Comparison of ENCODE assay signal across 8 cellular contexts in the genomic region with DNA sequence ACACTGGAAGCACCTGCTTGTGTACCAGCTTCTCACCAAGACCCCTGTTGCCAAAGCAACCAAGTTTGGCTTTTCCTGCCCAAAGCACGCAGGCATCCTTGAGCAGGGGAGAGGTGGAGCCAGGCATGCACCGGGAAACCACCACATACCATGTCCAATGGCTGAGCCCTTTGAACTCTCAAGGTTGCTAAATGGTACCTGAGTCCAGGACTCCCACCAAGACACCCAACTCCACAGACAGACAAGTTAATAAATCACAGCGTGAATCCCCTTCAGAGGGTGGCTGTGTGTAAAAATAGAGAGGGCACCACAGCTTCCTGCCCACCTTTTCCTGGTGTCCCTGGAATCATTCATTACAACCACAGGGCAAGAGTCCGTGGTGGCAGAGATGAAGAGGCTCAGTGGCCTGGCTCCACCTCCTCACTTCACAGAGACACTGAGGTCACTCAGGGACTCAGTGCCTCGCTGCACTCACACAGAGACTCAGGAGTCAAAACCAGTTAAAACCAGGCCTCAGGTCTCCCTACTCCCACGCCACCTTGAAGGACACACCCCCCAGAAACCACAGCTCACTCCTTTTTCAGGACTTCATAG.
DNase-seq lines count a peak whose midpoint lies in the region; ATAC-seq and TF ChIP-seq lines count a peak whose summit lies in the region.

No MANE protein-coding gene starts in this region.

- H3K4me1 ChIP-seq in mammary epithelial cell (ENCODE audit: insufficient read depth, low read length) (no peaks in the 10 kb centered on the region), upper lobe of left lung (peaks cover 10 to 20% (median 18%) of the 10 kb centered on the region in 4 donors), colonic mucosa (no peaks in the 10 kb centered on the region)

- H2AFZ ChIP-seq in mammary epithelial cell (ENCODE audit: low read depth, low read length), result no peak overlapping the region

- in situ Hi-C loops in mammary epithelial cell (cut with MboI; ENCODE audit: low sequenced_read_pairs in 2 of 2), result no loop called here

- H3K9ac ChIP-seq in mammary epithelial cell (ENCODE audit: insufficient read depth, low read length) (no peak overlapping the region), colonic mucosa (ENCODE audit: low read depth in 2 of 2, low read length in 2 of 2) (no peak overlapping the region)

- H3K4me3 Mint-ChIP-seq in MCF 10A (ENCODE audit: unreplicated experiment) (no peak overlapping the region), activated B cell treated with CpG ODN at 0.5 μM for 24 hours (no peak overlapping the region)
- peak overlapping the region; percentile 5 for H3K4me3 Mint-ChIP-seq in stimulated activated naive CD8-positive, alpha-beta T cell treated with anti-CD3 and anti-CD28 coated beads, Interleukin-15, Interleukin-2, amounts not matched to agents 100 ng/mL and 50 ng/mL, for 24 hours

- WGBS in mammary epithelial cell (ENCODE audit: low coverage, missing lambda C conversion rate), result 46% methylated on average over 6 of the region's 6 CpGs
- 69 to 79% methylated on average over 4 to 6 of the region's 6 CpGs for WGBS in upper lobe of left lung, 2 donors

- H3K27me3 Mint-ChIP-seq in MCF 10A (ENCODE audit: insufficient read depth, unreplicated experiment), result peaks cover 36% of the 10 kb centered on the region
- peaks cover 6% of the 10 kb centered on the region for H3K27me3 Mint-ChIP-seq in activated B cell treated with CpG ODN at 0.5 μM for 24 hours
- H3K27me3 Mint-ChIP-seq in stimulated activated naive CD8-positive, alpha-beta T cell treated with anti-CD3 and anti-CD28 coated beads, Interleukin-15, Interleukin-2, amounts not matched to agents 100 ng/mL and 50 ng/mL, for 24 hours, result peaks cover 7% of the 10 kb centered on the region

- H3K4me1 Mint-ChIP-seq in MCF 10A (ENCODE audit: insufficient read depth, unreplicated experiment), result peaks cover 7% of the 10 kb centered on the region
- H3K4me1 Mint-ChIP-seq in activated B cell treated with CpG ODN at 0.5 μM for 24 hours, result peaks cover 51% of the 10 kb centered on the region
- H3K4me1 Mint-ChIP-seq in stimulated activated naive CD8-positive, alpha-beta T cell treated with anti-CD3 and anti-CD28 coated beads, Interleukin-15, Interleukin-2, amounts not matched to agents 100 ng/mL and 50 ng/mL, for 24 hours (ENCODE audit: low read depth), result peaks cover 59% of the 10 kb centered on the region

- H3K27me3 ChIP-seq in mammary epithelial cell (ENCODE audit: insufficient read depth, low read length), result peaks cover 8% of the 10 kb centered on the region
- no peaks in the 10 kb centered on the region for H3K27me3 ChIP-seq in upper lobe of left lung
- H3K27me3 ChIP-seq in colonic mucosa, result no peaks in the 10 kb centered on the region

- H3K4me3 ChIP-seq in mammary epithelial cell (replicated peaks in 1 of 3; ENCODE audit: insufficient read depth in 1 of 3, low read depth in 2 of 3, low read length in 3 of 3), result no peak overlapping the region
- H3K4me3 ChIP-seq in upper lobe of left lung, result no peak overlapping the region
- no peak overlapping the region for H3K4me3 ChIP-seq in colonic mucosa

- BruUV-seq in mammary epithelial cell (replicated peaks; lab: Mats Ljungman, UMichigan), result no TSS peak
- BruUV-seq in MCF 10A (replicated peaks; lab: Mats Ljungman, UMichigan), result no TSS peak

- no peaks in the 10 kb centered on the region for H3K9me3 ChIP-seq in mammary epithelial cell (replicated peaks; ENCODE audit: insufficient read depth, low read length)
- H3K9me3 ChIP-seq in upper lobe of left lung, result no peaks in the 10 kb centered on the region
- H3K9me3 ChIP-seq in colonic mucosa, result no peaks in the 10 kb centered on the region

- CTCF ChIA-PET in mammary epithelial cell (lab: Charles Lee; ENCODE audit: low non-redundant PET), result no interaction called here
- CTCF ChIA-PET in MCF 10A (lab: Yijun Ruan, JAX), result no interaction called here
- CTCF ChIA-PET in activated B cell treated with CpG ODN at 0.5 μM for 24 hours (lab: Charles Lee), result no interaction called here

- H3K27ac ChIP-seq in mammary epithelial cell (ENCODE audit: insufficient read depth, low read depth, low read length), result no peak overlapping the region
- no peak overlapping the region for H3K27ac ChIP-seq in upper lobe of left lung
- no peak overlapping the region for H3K27ac ChIP-seq in colonic mucosa

- DNase-seq in mammary epithelial cell, result peak; percentile 13
- DNase-seq in MCF 10A (ENCODE audit: unreplicated experiment), result no peak
- no peak for DNase-seq in activated B cell treated with CpG ODN at 0.5 μM for 24 hours
- no peak for DNase-seq in upper lobe of left lung
- no peak for DNase-seq in NK-92 (lab: John Stamatoyannopoulos, UW; ENCODE audit: unreplicated experiment)
- no peak for DNase-seq in colonic mucosa

- intact Hi-C loops in mammary epithelial cell (cut with micrococcal nuclease), result no loop called here
- intact Hi-C loops in MCF 10A (cut with micrococcal nuclease), result no loop called here
- intact Hi-C loops in activated B cell treated with CpG ODN at 0.5 μM for 24 hours (cut with micrococcal nuclease), result no loop called here
- intact Hi-C loops in colonic mucosa (cut with DNase I), result no loop called here

- dilution Hi-C loops in mammary epithelial cell (cut with HindIII; ENCODE audit: low sequenced_read_pairs), result no loop called here

- H3K4me2 ChIP-seq in mammary epithelial cell (ENCODE audit: insufficient read depth, low read depth, low read length), result no peak overlapping the region

- POLR2A ChIA-PET in MCF 10A (lab: Yijun Ruan, JAX), result no interaction called here
- POLR2A ChIA-PET in activated B cell treated with CpG ODN at 0.5 μM for 24 hours (lab: Charles Lee), result interaction anchor here (0.6 kb wide), 1 partner anchor 113 kb away, joined by 3 read pairs; no protein-coding TSS in a partner anchor

- ATAC-seq in HG02763 (IDR thresholded peaks at IDR 0.05; ENCODE audit: unreplicated experiment) (peak; percentile 67), activated B cell treated with CpG ODN at 0.5 μM for 24 hours (ENCODE audit: low read depth) (peak; percentile 46), upper lobe of left lung (ENCODE audit: low FRiP score in 2 of 2) (no peak)

- H3K9me3 Mint-ChIP-seq in MCF 10A (ENCODE audit: unreplicated experiment) (no peaks in the 10 kb centered on the region), activated B cell treated with CpG ODN at 0.5 μM for 24 hours (no peaks in the 10 kb centered on the region)
- no peaks in the 10 kb centered on the region for H3K9me3 Mint-ChIP-seq in stimulated activated naive CD8-positive, alpha-beta T cell treated with anti-CD3 and anti-CD28 coated beads, Interleukin-15, Interleukin-2, amounts not matched to agents 100 ng/mL and 50 ng/mL, for 24 hours

- TF ChIP-seq CTCF in mammary epithelial cell (conservative IDR thresholded peaks at IDR 0.05 in 1 of 2, IDR thresholded peaks at IDR 0.05 in 1 of 2; ENCODE audit: extremely low read depth in 1 of 2, insufficient read depth in 1 of 2, low read depth in 1 of 2, low read length in 2 of 2) (no peak), MCF 10A (IDR thresholded peaks at IDR 0.05; ENCODE audit: unreplicated experiment) (no peak), activated B cell treated with CpG ODN at 0.5 μM for 24 hours (IDR thresholded peaks at IDR 0.05) (no peak), upper lobe of left lung (IDR thresholded peaks at IDR 0.05) (no peak), colonic mucosa (IDR thresholded peaks at IDR 0.05) (no peak)

- no peak for TF ChIP-seq EP300 in upper lobe of left lung (IDR thresholded peaks at IDR 0.05)

- no peaks in the 10 kb centered on the region for H3K36me3 Mint-ChIP-seq in MCF 10A (ENCODE audit: insufficient read depth, unreplicated experiment)
- no peaks in the 10 kb centered on the region for H3K36me3 Mint-ChIP-seq in activated B cell treated with CpG ODN at 0.5 μM for 24 hours (ENCODE audit: low read depth)
- H3K36me3 Mint-ChIP-seq in stimulated activated naive CD8-positive, alpha-beta T cell treated with anti-CD3 and anti-CD28 coated beads, Interleukin-15, Interleukin-2, amounts not matched to agents 100 ng/mL and 50 ng/mL, for 24 hours (ENCODE audit: low read depth), result no peaks in the 10 kb centered on the region

- no peaks in the 10 kb centered on the region for H3K36me3 ChIP-seq in mammary epithelial cell (ENCODE audit: insufficient read depth, low read length)
- no peaks in the 10 kb centered on the region for H3K36me3 ChIP-seq in upper lobe of left lung
- no peaks in the 10 kb centered on the region for H3K36me3 ChIP-seq in colonic mucosa

- H3K27ac Mint-ChIP-seq in MCF 10A (ENCODE audit: low read depth, unreplicated experiment) (no peak overlapping the region), activated B cell treated with CpG ODN at 0.5 μM for 24 hours (peak overlapping the region; percentile 9)
- peak overlapping the region; percentile 37 for H3K27ac Mint-ChIP-seq in stimulated activated naive CD8-positive, alpha-beta T cell treated with anti-CD3 and anti-CD28 coated beads, Interleukin-15, Interleukin-2, amounts not matched to agents 100 ng/mL and 50 ng/mL, for 24 hours

- no peaks in the 10 kb centered on the region for H4K20me1 ChIP-seq in mammary epithelial cell (ENCODE audit: insufficient read depth, low read length)

- H3K79me2 ChIP-seq in mammary epithelial cell (ENCODE audit: insufficient read depth, low read length), result no peaks in the 10 kb centered on the region

- TF ChIP-seq POLR2A in upper lobe of left lung (IDR thresholded peaks at IDR 0.05), result no peak

Comparison
In these comparisons a context has a peak if more than half of its experiments do, and no peak if none do; other contexts are left out.
1. ATAC-seq: peak in HG02763 (single experiment) and activated B cell treated with CpG ODN at 0.5 μM for 24 hours (single experiment); none in upper lobe of left lung (0 of 2).